Comparison of ENCODE assay signal across 11 cellular contexts in the genomic region with DNA sequence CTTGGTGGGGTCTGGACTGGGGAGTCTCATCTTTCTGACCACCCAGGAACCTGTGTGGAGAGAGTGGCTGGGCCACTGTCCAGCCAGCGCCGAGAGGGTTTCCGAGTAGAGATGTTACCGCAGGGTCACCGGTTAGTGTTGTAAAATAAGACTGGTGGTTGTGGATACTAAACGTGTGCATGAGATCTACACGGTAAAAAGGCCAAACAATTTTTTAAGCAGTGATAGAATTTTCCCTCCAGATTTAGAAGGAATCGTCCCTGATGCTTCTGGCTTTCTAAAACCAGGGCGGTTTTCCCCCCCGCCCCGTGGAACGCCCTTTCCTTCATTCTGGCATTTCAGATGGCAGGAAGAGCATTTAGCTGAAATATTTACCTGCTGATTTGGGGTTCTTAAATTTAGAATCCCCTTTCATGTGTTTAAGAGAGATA.
DNase-seq lines count a peak whose midpoint lies in the region; ATAC-seq and TF ChIP-seq lines count a peak whose summit lies in the region.
"Had no signal": no experiment of that assay in that cellular context is flagged by ENCODE, and none has a peak within 500 bp of the region (broad histone marks: within the 10 kb centered on the region; RNA-seq: fewer than 3 reads in every experiment).

No MANE protein-coding gene starts in this region.

- H3K9me3 ChIP-seq in duodenal mucosa (ENCODE audit: control insufficient read depth in 1 of 2, low read length in 2 of 2) = no peaks in the 10 kb centered on the region
- H3K9me3 ChIP-seq in mucosa of rectum (ENCODE audit: control insufficient read depth in 2 of 2, low read length in 2 of 2) = no peaks in the 10 kb centered on the region
- H3K9me3 ChIP-seq in vagina = no peaks in the 10 kb centered on the region

- POLR2A ChIA-PET in activated CD4-positive, alpha-beta T cell treated with anti-CD3 and anti-CD28 coated beads, Interleukin-2, amount 10 ng/mL, durations not matched to agents 7 days and 5 days (lab: Charles Lee) = no interaction called here
- POLR2A ChIA-PET in activated CD4-positive, alpha-beta T cell treated with anti-CD3 and anti-CD28 coated beads for 36 hours (lab: Charles Lee) = no interaction called here

- H3K27ac ChIP-seq in duodenal mucosa (ENCODE audit: low read depth, low read length) (peak overlapping the region; percentile 77), mucosa of rectum (ENCODE audit: low read depth in 2 of 2, low read length in 2 of 2) (peak overlapping the region; percentile 79 to 97), vagina (peak overlapping the region; percentile 100)

- peaks cover 18% of the 10 kb centered on the region for H3K36me3 Mint-ChIP-seq in activated CD4-positive, alpha-beta T cell treated with anti-CD3 and anti-CD28 coated beads, Interleukin-2, amount 10 ng/mL, durations not matched to agents 7 days and 5 days (ENCODE audit: low read depth)
- H3K36me3 Mint-ChIP-seq in activated CD4-positive, alpha-beta T cell treated with anti-CD3 and anti-CD28 coated beads for 36 hours (ENCODE audit: low read depth) = peaks cover 3% of the 10 kb centered on the region
- H3K36me3 Mint-ChIP-seq: type B pancreatic cell had no signal

- peaks cover 37 to 53% of the 10 kb centered on the region in 2 donors for H3K4me1 ChIP-seq in duodenal mucosa (ENCODE audit: control insufficient read depth in 1 of 2, insufficient read depth in 2 of 2, low read length in 2 of 2)
- H3K4me1 ChIP-seq in mucosa of rectum (ENCODE audit: control insufficient read depth in 2 of 2, insufficient read depth in 2 of 2, low read length in 2 of 2) = peaks cover 42 to 51% of the 10 kb centered on the region in 2 donors
- H3K4me1 ChIP-seq in vagina = peaks cover 76% of the 10 kb centered on the region

- H3K27me3 ChIP-seq in duodenal mucosa (ENCODE audit: control insufficient read depth in 1 of 2, insufficient read depth in 2 of 2, low read length in 2 of 2) = no peaks in the 10 kb centered on the region
- H3K27me3 ChIP-seq in mucosa of rectum (ENCODE audit: control insufficient read depth in 2 of 2, insufficient read depth in 2 of 2, low read length in 2 of 2) = no peaks in the 10 kb centered on the region
- H3K27me3 ChIP-seq in vagina = no peaks in the 10 kb centered on the region

- intact Hi-C loops in activated CD4-positive, alpha-beta T cell treated with anti-CD3 and anti-CD28 coated beads for 36 hours (cut with DNase I, micrococcal nuclease) = no loop called here
- intact Hi-C loops in vagina (cut with DNase I) = loop anchor here (10.0 kb wide), 1 partner anchor 73 kb away; no protein-coding TSS in a partner anchor

- H3K4me3 Mint-ChIP-seq in activated CD4-positive, alpha-beta T cell treated with anti-CD3 and anti-CD28 coated beads, Interleukin-2, amount 10 ng/mL, durations not matched to agents 7 days and 5 days = no peak overlapping the region
- H3K4me3 Mint-ChIP-seq in activated CD4-positive, alpha-beta T cell treated with anti-CD3 and anti-CD28 coated beads for 36 hours = no peak overlapping the region
- H3K4me3 Mint-ChIP-seq: activated T-helper 1 cell treated with anti-CD3 and anti-CD28 coated beads, Interleukin-12 subunit alpha, Interleukin-12 subunit beta, Interleukin-2, Interleukin-4 antibody, amounts not matched to agents 30 ng/mL and 10 ng/mL and 1 ng/mL, durations not matched to agents 14 hours and 24 hours and 36 hours; B cell; type B pancreatic cell had no signal

- H3K9ac ChIP-seq in duodenal mucosa (ENCODE audit: low read depth in 1 of 2, low read length in 2 of 2) = peak overlapping the region in 1 of 2 donors; percentile 49
- peak overlapping the region; percentile 65 to 98 for H3K9ac ChIP-seq in mucosa of rectum (ENCODE audit: low read depth in 1 of 2, low read length in 2 of 2)

- in situ Hi-C loops in G401 (cut with HindIII; ENCODE audit: low sequenced_read_pairs) = loop anchor here (5.0 kb wide), 1 partner anchor 55 kb away; no protein-coding TSS in a partner anchor

- no peaks in the 10 kb centered on the region for H3K9me3 Mint-ChIP-seq in activated CD4-positive, alpha-beta T cell treated with anti-CD3 and anti-CD28 coated beads, Interleukin-2, amount 10 ng/mL, durations not matched to agents 7 days and 5 days
- H3K9me3 Mint-ChIP-seq in activated CD4-positive, alpha-beta T cell treated with anti-CD3 and anti-CD28 coated beads for 36 hours (ENCODE audit: low read depth) = no peaks in the 10 kb centered on the region
- H3K9me3 Mint-ChIP-seq: activated T-helper 1 cell treated with anti-CD3 and anti-CD28 coated beads, Interleukin-12 subunit alpha, Interleukin-12 subunit beta, Interleukin-2, Interleukin-4 antibody, amounts not matched to agents 30 ng/mL and 10 ng/mL and 1 ng/mL, durations not matched to agents 14 hours and 24 hours and 36 hours; type B pancreatic cell had no signal

- H3K4me3 ChIP-seq in duodenal mucosa (ENCODE audit: low read depth in 1 of 2, low read length in 2 of 2) = peak overlapping the region in 1 of 2 donors; percentile 11
- peak overlapping the region in 1 of 2 donors; percentile 60 for H3K4me3 ChIP-seq in mucosa of rectum (ENCODE audit: low read length in 2 of 2)
- peak overlapping the region; percentile 82 to 95 for H3K4me3 ChIP-seq in vagina

- ATAC-seq in activated CD4-positive, alpha-beta T cell treated with anti-CD3 and anti-CD28 coated beads for 36 hours = no peak

- no peak for DNase-seq in activated CD4-positive, alpha-beta T cell treated with anti-CD3 and anti-CD28 coated beads, Interleukin-2, amount 10 ng/mL, durations not matched to agents 7 days and 5 days
- DNase-seq in activated CD4-positive, alpha-beta T cell treated with anti-CD3 and anti-CD28 coated beads for 36 hours = no peak
- DNase-seq in vagina (ENCODE audit: extremely low spot score in 2 of 2) = no peak
- DNase-seq in NOMO-1 treated with dmso at 0.1 percent for 144 hours (lab: John Stamatoyannopoulos, UW; ENCODE audit: unreplicated experiment) = no peak
- no peak for DNase-seq in G401 (ENCODE audit: low spot score)
- no peak for DNase-seq in stimulated activated CD4-positive, alpha-beta T cell treated with anti-CD3 and anti-CD28 coated beads, Interleukin-2, amount 100 ng/mL, for 48 hours

- peaks cover 42% of the 10 kb centered on the region for H3K4me1 Mint-ChIP-seq in activated CD4-positive, alpha-beta T cell treated with anti-CD3 and anti-CD28 coated beads, Interleukin-2, amount 10 ng/mL, durations not matched to agents 7 days and 5 days
- peaks cover 22% of the 10 kb centered on the region for H3K4me1 Mint-ChIP-seq in activated CD4-positive, alpha-beta T cell treated with anti-CD3 and anti-CD28 coated beads for 36 hours

- CTCF ChIA-PET in activated CD4-positive, alpha-beta T cell treated with anti-CD3 and anti-CD28 coated beads, Interleukin-2, amount 10 ng/mL, durations not matched to agents 7 days and 5 days (lab: Charles Lee) = no interaction called here
- CTCF ChIA-PET in activated CD4-positive, alpha-beta T cell treated with anti-CD3 and anti-CD28 coated beads for 36 hours (lab: Charles Lee) = interaction anchor here (1.5 kb wide), 1 partner anchor 71 kb away, joined by 4 read pairs; no protein-coding TSS in a partner anchor

- peak overlapping the region; percentile 57 for H3K27ac Mint-ChIP-seq in activated CD4-positive, alpha-beta T cell treated with anti-CD3 and anti-CD28 coated beads, Interleukin-2, amount 10 ng/mL, durations not matched to agents 7 days and 5 days
- no peak overlapping the region for H3K27ac Mint-ChIP-seq in activated CD4-positive, alpha-beta T cell treated with anti-CD3 and anti-CD28 coated beads for 36 hours
- H3K27ac Mint-ChIP-seq: activated T-helper 1 cell treated with anti-CD3 and anti-CD28 coated beads, Interleukin-12 subunit alpha, Interleukin-12 subunit beta, Interleukin-2, Interleukin-4 antibody, amounts not matched to agents 30 ng/mL and 10 ng/mL and 1 ng/mL, durations not matched to agents 14 hours and 24 hours and 36 hours; B cell; type B pancreatic cell had no signal

- TF ChIP-seq CTCF in vagina (IDR thresholded peaks at IDR 0.05) = no peak

- H3K36me3 ChIP-seq in duodenal mucosa (ENCODE audit: control insufficient read depth in 1 of 2, insufficient read depth in 2 of 2, low read length in 2 of 2) (peaks cover 9 to 26% of the 10 kb centered on the region in 2 donors), mucosa of rectum (ENCODE audit: control insufficient read depth in 2 of 2, insufficient read depth in 2 of 2, low read length in 2 of 2) (peaks cover 4 to 8% of the 10 kb centered on the region in 2 donors), vagina (no peaks in the 10 kb centered on the region)

- H3K27me3 Mint-ChIP-seq in activated CD4-positive, alpha-beta T cell treated with anti-CD3 and anti-CD28 coated beads, Interleukin-2, amount 10 ng/mL, durations not matched to agents 7 days and 5 days = no peaks in the 10 kb centered on the region
- no peaks in the 10 kb centered on the region for H3K27me3 Mint-ChIP-seq in activated CD4-positive, alpha-beta T cell treated with anti-CD3 and anti-CD28 coated beads for 36 hours
- H3K27me3 Mint-ChIP-seq: B cell had no signal

- no peak for TF ChIP-seq POLR2A in vagina (IDR thresholded peaks at IDR 0.05)
